16 cellular contexts compared by ENCODE assay signal in the genomic region with DNA sequence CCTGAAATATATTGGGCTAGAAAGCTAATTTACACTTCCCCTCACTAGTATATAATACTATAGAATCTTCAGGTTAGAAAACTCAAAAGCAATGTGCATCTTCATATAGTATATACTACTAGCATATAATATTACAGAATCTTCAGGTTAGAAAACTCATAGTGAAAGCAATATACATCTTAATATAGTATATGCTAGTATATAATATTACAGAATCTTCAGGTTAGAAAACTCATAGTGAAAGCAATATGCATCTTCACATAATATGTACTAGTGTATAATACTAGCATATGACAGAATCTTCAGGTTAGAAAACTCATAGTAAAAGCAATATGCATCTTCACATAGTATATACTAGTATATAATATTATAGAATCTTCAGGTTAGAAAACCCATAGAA.
DNase-seq lines count a peak whose midpoint lies in the region; ATAC-seq and TF ChIP-seq lines count a peak whose summit lies in the region.
"Had no signal": no experiment of that assay in that cellular context is flagged by ENCODE, and none has a peak within 500 bp of the region (broad histone marks: within the 10 kb centered on the region; RNA-seq: fewer than 3 reads in every experiment).

No MANE protein-coding gene starts in this region.

- H3K36me3 ChIP-seq in RWPE2 (ENCODE audit: low read depth) (no peaks in the 10 kb centered on the region), uterus (no peaks in the 10 kb centered on the region)

- peak; percentile 6 for ATAC-seq in activated CD4-positive, alpha-beta T cell treated with anti-CD3 and anti-CD28 coated beads for 36 hours
- no peak for ATAC-seq in RWPE2 (ENCODE audit: low read depth)
- no peak for ATAC-seq in memory B cell (ENCODE audit: low read depth)
- ATAC-seq: CD8-positive, alpha-beta T cell had no signal

- intact Hi-C loops in activated CD4-positive, alpha-beta T cell treated with anti-CD3 and anti-CD28 coated beads for 36 hours (cut with DNase I, micrococcal nuclease), result no loop called here
- intact Hi-C loops in uterus (cut with DNase I; ENCODE audit: low total_unique reads), result no loop called here

- no peak overlapping the region for H3K4me3 ChIP-seq in RWPE2 (ENCODE audit: severe bottlenecking)
- H3K4me3 ChIP-seq in uterus, result no peak overlapping the region
- H3K4me3 ChIP-seq: BLaER1 treated with 17β-estradiol and CSF1 and Interleukin-3, amounts not matched to agents 10 nM and 100 nM had no signal

- no peak for TF ChIP-seq POLR2A in uterus (IDR thresholded peaks at IDR 0.05)

- H3K27ac Mint-ChIP-seq in activated CD4-positive, alpha-beta T cell treated with anti-CD3 and anti-CD28 coated beads for 36 hours, result no peak overlapping the region
- H3K27ac Mint-ChIP-seq in memory B cell, result peak overlapping the region; percentile 40
- H3K27ac Mint-ChIP-seq: B cell; CD8-positive, alpha-beta T cell had no signal

- H3K4me1 Mint-ChIP-seq in activated CD4-positive, alpha-beta T cell treated with anti-CD3 and anti-CD28 coated beads for 36 hours, result peaks cover 10% of the 10 kb centered on the region
- peaks cover 12% of the 10 kb centered on the region for H3K4me1 Mint-ChIP-seq in memory B cell

- H3K27me3 ChIP-seq in RWPE2 (ENCODE audit: insufficient read depth, poor library complexity, severe bottlenecking), result no peaks in the 10 kb centered on the region
- H3K27me3 ChIP-seq in uterus, result no peaks in the 10 kb centered on the region
- H3K27me3 ChIP-seq: BLaER1 treated with 17β-estradiol and CSF1 and Interleukin-3, amounts not matched to agents 10 nM and 100 nM had no signal

- H3K9me3 ChIP-seq in RWPE2 (ENCODE audit: severe bottlenecking) (no peaks in the 10 kb centered on the region), uterus (no peaks in the 10 kb centered on the region)

- H3K4me1 ChIP-seq in RWPE2 (ENCODE audit: insufficient read depth, poor library complexity, severe bottlenecking) (peaks cover 78% of the 10 kb centered on the region), uterus (peaks cover 4 to 19% of the 10 kb centered on the region in 2 donors)

- CTCF ChIA-PET in activated CD4-positive, alpha-beta T cell treated with anti-CD3 and anti-CD28 coated beads for 36 hours (lab: Charles Lee), result no interaction called here

- no peaks in the 10 kb centered on the region for H3K9me3 Mint-ChIP-seq in activated CD4-positive, alpha-beta T cell treated with anti-CD3 and anti-CD28 coated beads for 36 hours (ENCODE audit: low read depth)
- peaks cover 1% of the 10 kb centered on the region for H3K9me3 Mint-ChIP-seq in memory B cell
- H3K9me3 Mint-ChIP-seq: CD8-positive, alpha-beta T cell had no signal

- no peaks in the 10 kb centered on the region for H3K27me3 Mint-ChIP-seq in activated CD4-positive, alpha-beta T cell treated with anti-CD3 and anti-CD28 coated beads for 36 hours
- no peaks in the 10 kb centered on the region for H3K27me3 Mint-ChIP-seq in memory B cell
- H3K27me3 Mint-ChIP-seq: B cell had no signal

- H3K27ac ChIP-seq in RWPE2 (ENCODE audit: poor library complexity, severe bottlenecking) (peak overlapping the region; percentile 99), uterus (no peak overlapping the region)
- H3K27ac ChIP-seq: 22Rv1 had no signal

- TF ChIP-seq CTCF in RWPE2 (IDR thresholded peaks at IDR 0.05; ENCODE audit: poor library complexity, severe bottlenecking), result no peak
- TF ChIP-seq CTCF in uterus (IDR thresholded peaks at IDR 0.05), result no peak

- POLR2A ChIA-PET in activated CD4-positive, alpha-beta T cell treated with anti-CD3 and anti-CD28 coated beads for 36 hours (lab: Charles Lee), result no interaction called here

- DNase-seq in activated CD4-positive, alpha-beta T cell treated with anti-CD3 and anti-CD28 coated beads for 36 hours, result no peak
- DNase-seq in activated CD4-positive, alpha-beta T cell treated with anti-CD3 and anti-CD28 coated beads, Interleukin-2, amount 50 U/mL, for 1 hour, result no peak
- DNase-seq in RWPE2 (ENCODE audit: low spot score), result no peak
- no peak for DNase-seq in memory B cell (ENCODE audit: low spot score in 2 of 2)
- DNase-seq in uterus, result no peak
- no peak for DNase-seq in superior temporal gyrus (ENCODE audit: extremely low spot score)
- DNase-seq in NCI-H2029 (lab: John Stamatoyannopoulos, UW), result no peak
- DNase-seq: CD8-positive, alpha-beta T cell; DMS79 treated with DMSO at 0.1 percent for 48 hours; GF-D8; GOT3; H7; IMR-90 had no signal

- no peak overlapping the region for H3K4me3 Mint-ChIP-seq in activated CD4-positive, alpha-beta T cell treated with anti-CD3 and anti-CD28 coated beads for 36 hours
- no peak overlapping the region for H3K4me3 Mint-ChIP-seq in memory B cell
- H3K4me3 Mint-ChIP-seq: B cell; CD8-positive, alpha-beta T cell had no signal

- no peaks in the 10 kb centered on the region for H3K36me3 Mint-ChIP-seq in activated CD4-positive, alpha-beta T cell treated with anti-CD3 and anti-CD28 coated beads for 36 hours (ENCODE audit: low read depth)
- peaks cover 4% of the 10 kb centered on the region for H3K36me3 Mint-ChIP-seq in memory B cell
- H3K36me3 Mint-ChIP-seq: CD8-positive, alpha-beta T cell had no signal
